Comparison of ENCODE assay signal across 10 cellular contexts in genomic region chr4:4384837-4385236, GRCh38. TPM values are rescaled to one million over a fixed set of nuclear protein-coding genes. Genes with fewer than 3 reads are reported as not detected.
DNase-seq lines count a peak whose midpoint lies in the region; ATAC-seq and TF ChIP-seq lines count a peak whose summit lies in the region.
"Had no signal": no experiment of that assay in that cellular context is flagged by ENCODE, and none has a peak within 500 bp of the region (broad histone marks: within the 10 kb centered on the region; RNA-seq: fewer than 3 reads in every experiment).

No MANE protein-coding gene starts in this region.

- no peaks in the 10 kb centered on the region for H4K20me1 ChIP-seq in OCI-LY3 (ENCODE audit: insufficient read depth, low read length)

- H3K4me1 Mint-ChIP-seq in natural killer cell, result peaks cover 6 to 12% of the 10 kb centered on the region in 2 donors
- peaks cover 0 to 13% of the 10 kb centered on the region in 2 donors for H3K4me1 Mint-ChIP-seq in natural killer cell treated with Interleukin-12 subunit alpha and Interleukin-12 subunit beta and Interleukin-15 and Interleukin-18, amount 100 ng/mL, for 72 hours (ENCODE audit: low read depth in 2 of 2)

- H3K79me2 ChIP-seq in OCI-LY3 (ENCODE audit: low read length), result no peaks in the 10 kb centered on the region

- H3K36me3 Mint-ChIP-seq in natural killer cell, result no peaks in the 10 kb centered on the region
- H3K36me3 Mint-ChIP-seq in natural killer cell treated with Interleukin-12 subunit alpha and Interleukin-12 subunit beta and Interleukin-15 and Interleukin-18, amount 100 ng/mL, for 72 hours, result no peaks in the 10 kb centered on the region

- POLR2A ChIA-PET in RWPE1 (lab: Yijun Ruan, JAX; ENCODE audit: low non-redundant PET), result no interaction called here

- H3K27ac Mint-ChIP-seq in natural killer cell, result no peak overlapping the region
- no peak overlapping the region for H3K27ac Mint-ChIP-seq in natural killer cell treated with Interleukin-12 subunit alpha and Interleukin-12 subunit beta and Interleukin-15 and Interleukin-18, amount 100 ng/mL, for 72 hours

- peaks cover 51 to 60% of the 10 kb centered on the region in 2 donors for H3K27me3 Mint-ChIP-seq in natural killer cell (ENCODE audit: low read depth in 2 of 2)
- peaks cover 43 to 44% of the 10 kb centered on the region in 2 donors for H3K27me3 Mint-ChIP-seq in natural killer cell treated with Interleukin-12 subunit alpha and Interleukin-12 subunit beta and Interleukin-15 and Interleukin-18, amount 100 ng/mL, for 72 hours

- no peak overlapping the region for H3K4me2 ChIP-seq in OCI-LY3 (ENCODE audit: low read length)

- 49 to 51% methylated on average over 5 of the region's 5 CpGs for WGBS in testis, 2 donors
- 38 to 61% (median 43%) methylated on average over 5 of the region's 5 CpGs for WGBS in stomach, 5 donors

- intact Hi-C loops in natural killer cell (cut with micrococcal nuclease) (no loop called here), testis (cut with DNase I; ENCODE audit: low total_unique reads) (no loop called here), stomach (cut with DNase I; ENCODE audit: low total_unique reads) (no loop called here)

- ATAC-seq in natural killer cell (no peak), GM18519 (IDR thresholded peaks at IDR 0.05; ENCODE audit: low FRiP score, unreplicated experiment) (no peak)
- ATAC-seq in natural killer cell treated with Interleukin-12 subunit alpha and Interleukin-12 subunit beta and Interleukin-15 and Interleukin-18, amount 100 ng/mL, for 72 hours, result no peak

- TF ChIP-seq POLR2A in testis (IDR thresholded peaks at IDR 0.05) (no peak), stomach (IDR thresholded peaks at IDR 0.05) (no peak)

- H3K36me3 ChIP-seq in OCI-LY3 (replicated peaks; ENCODE audit: low read depth, low read length) (no peaks in the 10 kb centered on the region), testis (ENCODE audit: low read depth, missing control alignments) (no peaks in the 10 kb centered on the region), stomach (no peaks in the 10 kb centered on the region)

- H3K27me3 ChIP-seq in OCI-LY3 (ENCODE audit: low read depth, low read length) (no peaks in the 10 kb centered on the region), testis (no peaks in the 10 kb centered on the region), stomach (peaks cover 21 to 87% (median 43%) of the 10 kb centered on the region in 3 donors)

- TF ChIP-seq EP300 in stomach (IDR thresholded peaks at IDR 0.05), result no peak

- H3K4me3 ChIP-seq in OCI-LY3 (ENCODE audit: low read length), result no peak overlapping the region
- H3K4me3 ChIP-seq in epithelial cell of proximal tubule (ENCODE audit: low read depth, low read length), result no peak overlapping the region
- no peak overlapping the region for H3K4me3 ChIP-seq in testis
- H3K4me3 ChIP-seq in stomach, result no peak overlapping the region

- H3K4me3 Mint-ChIP-seq in natural killer cell, result peak overlapping the region; percentile 63
- H3K4me3 Mint-ChIP-seq in natural killer cell treated with Interleukin-12 subunit alpha and Interleukin-12 subunit beta and Interleukin-15 and Interleukin-18, amount 100 ng/mL, for 72 hours, result no peak overlapping the region

- no peaks in the 10 kb centered on the region for H3K4me1 ChIP-seq in OCI-LY3 (ENCODE audit: low read length)
- peaks cover 12% of the 10 kb centered on the region for H3K4me1 ChIP-seq in testis
- peaks cover 20 to 34% (median 28%) of the 10 kb centered on the region in 4 donors for H3K4me1 ChIP-seq in stomach

- no peak overlapping the region for H3K9ac ChIP-seq in OCI-LY3 (ENCODE audit: low read length)

- CTCF ChIA-PET in RWPE1 (lab: Yijun Ruan, JAX), result interaction anchor here (0.5 to 1.9 kb wide), 4 partner anchors 11 to 647 kb away, joined by 4 to 6 read pairs (median 4); no protein-coding TSS in a partner anchor

- H2AFZ ChIP-seq in OCI-LY3 (ENCODE audit: low read depth, low read length), result no peak overlapping the region

- H3K9me3 Mint-ChIP-seq in natural killer cell, result no peaks in the 10 kb centered on the region
- no peaks in the 10 kb centered on the region for H3K9me3 Mint-ChIP-seq in natural killer cell treated with Interleukin-12 subunit alpha and Interleukin-12 subunit beta and Interleukin-15 and Interleukin-18, amount 100 ng/mL, for 72 hours

- TF ChIP-seq CTCF in natural killer cell (IDR thresholded peaks at IDR 0.05) (no peak), OCI-LY3 (IDR thresholded peaks at IDR 0.05; ENCODE audit: low read depth, low read length) (peak; percentile 43), epithelial cell of proximal tubule (conservative IDR thresholded peaks at IDR 0.05; ENCODE audit: low read depth, low read length) (peak; percentile 63), testis (IDR thresholded peaks at IDR 0.05) (peak in 1 of 3 experiments; percentile 24), RWPE1 (conservative IDR thresholded peaks at IDR 0.05; ENCODE audit: low read depth) (no peak; the same call in 1 of the 2 replicates), stomach (IDR thresholded peaks at IDR 0.05) (no peak)

- DNase-seq in natural killer cell (no peak), epithelial cell of proximal tubule (ENCODE audit: low read depth) (no peak), testis (peak; percentile 68), RWPE1 (ENCODE audit: low spot score) (no peak), stomach (no peak)
- DNase-seq in natural killer cell treated with Interleukin-12 subunit alpha and Interleukin-12 subunit beta and Interleukin-15 and Interleukin-18, amount 100 ng/mL, for 72 hours (ENCODE audit: low spot score), result no peak
- DNase-seq: stimulated activated CD4-positive, alpha-beta T cell treated with anti-CD3 and anti-CD28 coated beads, Interleukin-4, amount 100 ng/mL, for 24 hours had no signal

- no peaks in the 10 kb centered on the region for H3K9me3 ChIP-seq in OCI-LY3 (ENCODE audit: insufficient read depth, low read length)
- H3K9me3 ChIP-seq in testis, result no peaks in the 10 kb centered on the region
- no peaks in the 10 kb centered on the region for H3K9me3 ChIP-seq in stomach

- no peak overlapping the region for H3K27ac ChIP-seq in OCI-LY3 (ENCODE audit: low read length)
- H3K27ac ChIP-seq in testis, result no peak overlapping the region
- H3K27ac ChIP-seq in RWPE1, result no peak overlapping the region
- no peak overlapping the region for H3K27ac ChIP-seq in stomach

RNA-seq across cellular contexts. Expression of gene NSG1, which starts 2.1 kb away (rescaled TPM):
- total RNA-seq in natural killer cell (1 to 10 TPM in 2 of 3 donors, not detected in 1; 1.2 to 5.8 TPM), epithelial cell of proximal tubule (1.6 and 3.2 TPM in 2 replicates), testis (10 to 100 TPM; 30.0 to 67.2 TPM), stomach (1 to 10 TPM in 4 of 5 donors, not detected in 1; 1.2 to 8.1 (median 1.8) TPM)
- total RNA-seq in natural killer cell treated with Interleukin-12 subunit alpha and Interleukin-12 subunit beta and Interleukin-15 and Interleukin-18, amount 100 ng/mL, for 72 hours, result under 1 TPM in 1 of 2 donors, not detected in 1; 0.38 TPM
- polyA plus RNA-seq in testis (ENCODE audit: insufficient read depth, low read depth, low replicate concordance) (27.5 TPM), stomach (10 to 100 TPM in 1 of 3 donors, 1 to 10 TPM in 2; 4.1 to 13.6 (median 8.0) TPM)
- total RNA-seq: RPMI7951 had no signal

Comparison
In these comparisons a context has a peak if more than half of its experiments do, and no peak if none do; other contexts are left out.
1. CTCF ChIP-seq: peak in OCI-LY3 (single experiment) and epithelial cell of proximal tubule (single experiment); none in natural killer cell (single experiment), RWPE1 (single experiment) and stomach (0 of 7).